Comparison of ENCODE assay signal across 9 cellular contexts in the genomic region with DNA sequence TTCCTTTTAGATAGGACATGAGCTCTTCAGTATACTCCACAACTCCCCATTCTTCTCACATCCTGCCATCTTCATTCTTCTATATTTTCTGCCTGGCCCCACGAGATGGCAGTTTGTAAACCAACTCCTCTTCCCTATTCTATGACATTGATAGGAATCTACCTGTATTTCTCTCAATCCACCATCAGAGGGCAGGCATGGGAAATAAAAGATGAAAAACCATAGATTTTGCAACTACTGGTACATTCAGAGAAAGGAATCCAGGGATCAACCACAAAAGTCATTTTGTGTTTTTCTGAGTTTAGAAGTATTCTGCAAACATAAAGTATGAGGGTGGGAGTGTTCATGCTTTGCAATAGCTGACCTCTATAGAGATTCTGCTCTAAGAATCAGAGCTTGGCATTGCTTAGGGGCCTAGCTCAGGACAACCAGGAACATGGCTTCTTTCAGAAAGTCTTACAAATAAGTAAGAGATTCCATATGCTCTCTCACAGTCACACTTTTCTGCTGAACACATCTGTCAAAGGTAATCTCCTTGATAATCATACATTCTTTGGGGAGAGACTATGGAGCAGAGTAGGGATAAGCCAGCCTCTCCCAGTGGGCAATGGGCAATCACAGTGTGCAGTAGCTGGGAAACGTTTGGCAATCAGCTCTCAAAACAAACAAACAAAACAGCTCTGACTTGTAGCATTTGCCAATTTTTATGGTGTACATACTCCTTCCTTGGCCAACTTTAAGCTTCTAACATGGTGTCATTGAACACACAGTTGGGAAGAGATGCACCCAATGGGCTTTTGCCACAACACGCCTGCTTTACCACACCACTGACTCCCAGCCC. TPM values are rescaled to one million over a fixed set of nuclear protein-coding genes. Genes with fewer than 3 reads are reported as not detected.
DNase-seq lines count a peak whose midpoint lies in the region; ATAC-seq and TF ChIP-seq lines count a peak whose summit lies in the region.
"Had no signal": no experiment of that assay in that cellular context is flagged by ENCODE, and none has a peak within 500 bp of the region (broad histone marks: within the 10 kb centered on the region; RNA-seq: fewer than 3 reads in every experiment).

No MANE protein-coding gene starts in this region.

- no peak overlapping the region for H3K4me3 Mint-ChIP-seq in activated naive CD8-positive, alpha-beta T cell treated with anti-CD3 and anti-CD28 coated beads, Interleukin-2, amount 50 U/mL, for 24 hours
- H3K4me3 Mint-ChIP-seq in activated naive CD8-positive, alpha-beta T cell treated with anti-CD3 and anti-CD28 coated beads for 36 hours = no peak overlapping the region
- H3K4me3 Mint-ChIP-seq: dendritic cell treated with granulocyte-macrophage colony-stimulating factor and Interleukin-4, amounts not matched to agents 40 ng/mL and 50 ng/mL, for 4 days had no signal

- WGBS in mammary epithelial cell (ENCODE audit: low coverage, missing lambda C conversion rate) = 67% methylated on average over 3 of the region's 3 CpGs
- WGBS in upper lobe of left lung, 2 donors = 43 to 49% methylated on average over 3 of the region's 3 CpGs

- H3K36me3 Mint-ChIP-seq in activated naive CD8-positive, alpha-beta T cell treated with anti-CD3 and anti-CD28 coated beads, Interleukin-2, amount 50 U/mL, for 24 hours (ENCODE audit: low read depth) = no peaks in the 10 kb centered on the region
- no peaks in the 10 kb centered on the region for H3K36me3 Mint-ChIP-seq in activated naive CD8-positive, alpha-beta T cell treated with anti-CD3 and anti-CD28 coated beads for 36 hours

- H3K9ac ChIP-seq in mammary epithelial cell (ENCODE audit: insufficient read depth, low read length) = no peak overlapping the region

- dilution Hi-C loops in mammary epithelial cell (cut with HindIII; ENCODE audit: low sequenced_read_pairs) = no loop called here

- DNase-seq in activated naive CD8-positive, alpha-beta T cell treated with anti-CD3 and anti-CD28 coated beads, Interleukin-2, amount 50 U/mL, for 24 hours = peak; percentile 3
- DNase-seq in activated naive CD8-positive, alpha-beta T cell treated with anti-CD3 and anti-CD28 coated beads for 36 hours = no peak
- DNase-seq in HL-60 (ENCODE audit: low read depth in 1 of 2, low spot score in 1 of 2) = peak; percentile 22 to 52
- peak; percentile 49 for DNase-seq in NCI-H774 (lab: John Stamatoyannopoulos, UW)
- DNase-seq in mammary epithelial cell = peak; percentile 75
- DNase-seq in left kidney (ENCODE audit: low read depth, low spot score) = peak; percentile 87
- no peak for DNase-seq in upper lobe of left lung

- intact Hi-C loops in mammary epithelial cell (cut with micrococcal nuclease) = loop anchor here (1.0 to 2.0 kb wide), 4 partner anchors 74 to 294 kb away; no protein-coding TSS in a partner anchor

- no peak overlapping the region for H3K27ac ChIP-seq in HL-60 (replicated peaks)
- no peak overlapping the region for H3K27ac ChIP-seq in mammary epithelial cell (ENCODE audit: insufficient read depth, low read depth, low read length)
- H3K27ac ChIP-seq in upper lobe of left lung = no peak overlapping the region

- TF ChIP-seq CTCF in HL-60 (IDR thresholded peaks at IDR 0.05; ENCODE audit: insufficient read depth, low read length) (no peak), mammary epithelial cell (conservative IDR thresholded peaks at IDR 0.05 in 1 of 2, IDR thresholded peaks at IDR 0.05 in 1 of 2; ENCODE audit: extremely low read depth in 1 of 2, insufficient read depth in 1 of 2, low read depth in 1 of 2, low read length in 2 of 2) (peak; percentile 64 to 68), upper lobe of left lung (IDR thresholded peaks at IDR 0.05) (peak; percentile 33 to 79 (median 62))

- in situ Hi-C loops in mammary epithelial cell (cut with MboI; ENCODE audit: low sequenced_read_pairs in 2 of 2) = loop anchor here (10.0 kb wide), 2 partner anchors 206 to 296 kb away; no protein-coding TSS in a partner anchor

- H3K4me2 ChIP-seq in mammary epithelial cell (ENCODE audit: insufficient read depth, low read depth, low read length) = no peak overlapping the region

- H3K27me3 Mint-ChIP-seq in activated naive CD8-positive, alpha-beta T cell treated with anti-CD3 and anti-CD28 coated beads, Interleukin-2, amount 50 U/mL, for 24 hours = peaks cover 16% of the 10 kb centered on the region
- peaks cover 20% of the 10 kb centered on the region for H3K27me3 Mint-ChIP-seq in activated naive CD8-positive, alpha-beta T cell treated with anti-CD3 and anti-CD28 coated beads for 36 hours
- H3K27me3 Mint-ChIP-seq: dendritic cell treated with granulocyte-macrophage colony-stimulating factor and Interleukin-4, amounts not matched to agents 40 ng/mL and 50 ng/mL, for 4 days had no signal

- H3K79me2 ChIP-seq in mammary epithelial cell (ENCODE audit: insufficient read depth, low read length) = no peaks in the 10 kb centered on the region

- no peak overlapping the region for H3K4me3 ChIP-seq in HL-60 (replicated peaks; ENCODE audit: insufficient read depth, low read length)
- H3K4me3 ChIP-seq in mammary epithelial cell (replicated peaks in 1 of 3; ENCODE audit: insufficient read depth in 1 of 3, low read depth in 2 of 3, low read length in 3 of 3) = no peak overlapping the region
- no peak overlapping the region for H3K4me3 ChIP-seq in upper lobe of left lung

- BruUV-seq in mammary epithelial cell (replicated peaks; lab: Mats Ljungman, UMichigan) = no TSS peak

- H4K20me1 ChIP-seq in mammary epithelial cell (ENCODE audit: insufficient read depth, low read length) = no peaks in the 10 kb centered on the region

- H3K36me3 ChIP-seq in mammary epithelial cell (ENCODE audit: insufficient read depth, low read length) = no peaks in the 10 kb centered on the region
- H3K36me3 ChIP-seq in upper lobe of left lung = no peaks in the 10 kb centered on the region

- H3K27me3 ChIP-seq in HL-60 (ENCODE audit: insufficient read depth, poor library complexity, severe bottlenecking) (peaks cover 3% of the 10 kb centered on the region), mammary epithelial cell (ENCODE audit: insufficient read depth, low read length) (peaks cover 2% of the 10 kb centered on the region), upper lobe of left lung (no peaks in the 10 kb centered on the region)

- no peak for TF ChIP-seq EP300 in upper lobe of left lung (IDR thresholded peaks at IDR 0.05)

- H3K9me3 ChIP-seq in mammary epithelial cell (replicated peaks; ENCODE audit: insufficient read depth, low read length) (no peaks in the 10 kb centered on the region), upper lobe of left lung (no peaks in the 10 kb centered on the region)

- H3K4me1 ChIP-seq in mammary epithelial cell (ENCODE audit: insufficient read depth, low read length) (peaks cover 3% of the 10 kb centered on the region), upper lobe of left lung (peaks cover 0 to 3% (median 0%) of the 10 kb centered on the region in 4 donors)

- ATAC-seq in activated naive CD8-positive, alpha-beta T cell treated with anti-CD3 and anti-CD28 coated beads, Interleukin-2, amount 50 U/mL, for 24 hours = no peak
- ATAC-seq in upper lobe of left lung (ENCODE audit: low FRiP score in 2 of 2) (peak; percentile 73 to 83), HG03571 (IDR thresholded peaks at IDR 0.05; ENCODE audit: unreplicated experiment) (no peak)

- no peak overlapping the region for H3K27ac Mint-ChIP-seq in activated naive CD8-positive, alpha-beta T cell treated with anti-CD3 and anti-CD28 coated beads, Interleukin-2, amount 50 U/mL, for 24 hours
- H3K27ac Mint-ChIP-seq in activated naive CD8-positive, alpha-beta T cell treated with anti-CD3 and anti-CD28 coated beads for 36 hours = no peak overlapping the region
- H3K27ac Mint-ChIP-seq: dendritic cell treated with granulocyte-macrophage colony-stimulating factor and Interleukin-4, amounts not matched to agents 40 ng/mL and 50 ng/mL, for 4 days had no signal

- CTCF ChIA-PET in mammary epithelial cell (lab: Charles Lee; ENCODE audit: low non-redundant PET) = interaction anchor here (0.5 to 0.6 kb wide), 2 partner anchors 8 to 81 kb away, joined by 3 read pairs; no protein-coding TSS in a partner anchor

- no peaks in the 10 kb centered on the region for H3K4me1 Mint-ChIP-seq in activated naive CD8-positive, alpha-beta T cell treated with anti-CD3 and anti-CD28 coated beads, Interleukin-2, amount 50 U/mL, for 24 hours
- H3K4me1 Mint-ChIP-seq in activated naive CD8-positive, alpha-beta T cell treated with anti-CD3 and anti-CD28 coated beads for 36 hours = no peaks in the 10 kb centered on the region

- H3K9me3 Mint-ChIP-seq in activated naive CD8-positive, alpha-beta T cell treated with anti-CD3 and anti-CD28 coated beads, Interleukin-2, amount 50 U/mL, for 24 hours = no peaks in the 10 kb centered on the region
- H3K9me3 Mint-ChIP-seq in activated naive CD8-positive, alpha-beta T cell treated with anti-CD3 and anti-CD28 coated beads for 36 hours = no peaks in the 10 kb centered on the region
- H3K9me3 Mint-ChIP-seq: dendritic cell treated with granulocyte-macrophage colony-stimulating factor and Interleukin-4, amounts not matched to agents 40 ng/mL and 50 ng/mL, for 4 days had no signal

- TF ChIP-seq POLR2A in upper lobe of left lung (IDR thresholded peaks at IDR 0.05) = no peak

- no peak overlapping the region for H2AFZ ChIP-seq in mammary epithelial cell (ENCODE audit: low read depth, low read length)

RNA-seq across cellular contexts. Expression of gene SLC25A36, which starts 43.1 kb away (rescaled TPM):
- total RNA-seq in activated naive CD8-positive, alpha-beta T cell treated with anti-CD3 and anti-CD28 coated beads for 36 hours = 10 to 100 TPM; 61.4 to 65.1 TPM
- 10 to 100 TPM; 59.9 to 89.0 TPM for total RNA-seq in mammary epithelial cell
- polyA plus RNA-seq in mammary epithelial cell = 31.6 TPM
- 74.3 TPM for polyA minus RNA-seq in mammary epithelial cell
- 100 to 1,000 TPM in 2 of 6 donors, 10 to 100 TPM in 4; 49.2 to 172 (median 81.8) TPM for total RNA-seq in upper lobe of left lung

Comparison
In these comparisons a context has a peak if more than half of its experiments do, and no peak if none do; other contexts are left out.
1. DNase-seq: peak in activated naive CD8-positive, alpha-beta T cell treated with anti-CD3 and anti-CD28 coated beads, Interleukin-2, amount 50 U/mL, for 24 hours (single experiment), HL-60 (2 of 2), NCI-H774 (single experiment), mammary epithelial cell (single experiment) and left kidney (single experiment); none in activated naive CD8-positive, alpha-beta T cell treated with anti-CD3 and anti-CD28 coated beads for 36 hours (single experiment) and upper lobe of left lung (0 of 2).
2. ATAC-seq: peak in upper lobe of left lung (2 of 2); none in activated naive CD8-positive, alpha-beta T cell treated with anti-CD3 and anti-CD28 coated beads, Interleukin-2, amount 50 U/mL, for 24 hours (single experiment) and HG03571 (single experiment).